4 cellular contexts compared by ENCODE assay signal in the genomic region with DNA sequence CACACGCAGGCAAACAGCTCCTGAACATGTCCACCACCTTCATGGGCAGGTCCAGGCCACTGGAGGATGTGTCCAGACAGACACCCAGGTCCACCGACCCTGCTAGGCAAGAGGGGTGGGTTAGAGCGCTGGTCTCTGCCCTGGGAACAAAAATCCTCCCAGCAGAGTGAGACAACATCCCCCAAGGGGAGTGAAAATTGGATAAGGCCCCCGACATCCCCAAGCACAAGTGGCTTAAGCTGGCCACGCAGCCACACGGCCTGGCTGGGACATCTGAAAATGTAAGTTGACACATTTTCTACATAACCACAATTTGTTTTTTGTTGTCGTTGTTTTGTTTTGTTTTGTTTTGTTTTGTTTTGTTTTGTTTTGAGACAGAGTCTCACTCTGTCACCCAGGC. TPM values are rescaled to one million over a fixed set of nuclear protein-coding genes. Genes with fewer than 3 reads are reported as not detected.
"Had no signal": no experiment of that assay in that cellular context is flagged by ENCODE, and none has a peak within 500 bp of the region (broad histone marks: within the 10 kb centered on the region; RNA-seq: fewer than 3 reads in every experiment).

No MANE protein-coding gene starts in this region.

RNA-seq across cellular contexts. Expression of gene DEFB108B, which starts 30.1 kb away (rescaled TPM):
- total RNA-seq: LHCN-M2, M059J, MCF 10A, NCI-H460 had no signal
